1 cellular context compared by ENCODE assay signal in the genomic region with DNA sequence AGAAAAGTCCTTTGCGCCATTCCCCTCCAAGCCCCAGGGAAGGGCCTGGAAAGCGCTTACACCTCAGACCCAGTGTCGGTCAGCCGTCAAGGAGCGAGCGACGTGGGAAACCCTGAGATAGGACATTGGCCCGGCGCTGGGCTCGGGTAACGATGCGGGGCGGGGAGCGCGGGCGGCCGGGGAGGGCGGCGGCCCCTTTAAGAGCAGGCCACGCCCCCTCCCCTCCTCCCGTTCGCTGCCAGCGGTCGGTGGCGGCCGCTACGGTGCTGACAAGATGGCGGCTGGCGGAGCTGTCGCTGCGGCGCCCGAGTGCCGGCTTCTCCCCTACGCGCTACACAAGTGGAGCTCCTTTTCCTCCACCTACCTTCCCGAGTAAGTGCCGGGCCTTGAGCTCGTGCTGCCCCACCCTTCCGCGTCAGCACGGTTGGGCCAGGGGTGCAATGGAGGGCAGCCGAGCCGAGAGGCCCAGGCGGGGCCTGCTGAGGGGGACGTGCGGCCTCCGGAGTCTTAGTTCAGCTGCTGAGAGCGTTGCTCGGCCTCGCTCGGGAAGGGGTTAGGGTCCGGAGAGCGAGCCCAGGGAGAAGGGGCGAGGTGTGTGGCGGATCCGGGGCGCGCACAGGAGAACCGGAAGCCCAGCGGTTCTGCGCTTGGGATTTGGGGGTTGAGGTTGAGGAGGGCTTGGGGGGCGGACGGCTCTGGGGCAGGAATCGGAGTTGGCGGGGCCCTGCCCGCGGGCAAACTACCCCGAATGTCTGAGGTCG.
TF ChIP-seq lines count a peak whose summit lies in the region.

MKLN1 (plus strand) TSS at position 251 of the 761 bp plus-strand sequence; CDS start at position 275, 24 bp downstream.

TF ChIP-seq in Ishikawa, 13 proteins besides CTCF, POLR2A, EP300 and RAD21 (continued from another document):
- TF ChIP-seq, protein P1, sequence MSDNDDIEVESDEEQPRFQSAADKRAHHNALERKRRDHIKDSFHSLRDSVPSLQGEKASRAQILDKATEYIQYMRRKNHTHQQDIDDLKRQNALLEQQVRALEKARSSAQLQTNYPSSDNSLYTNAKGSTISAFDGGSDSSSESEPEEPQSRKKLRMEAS (IDR thresholded peaks at IDR 0.05): peak; percentile 61
- TF ChIP-seq USF1 (IDR thresholded peaks at IDR 0.05) (0 out of 2 replicates have a peak, but pooled peaks have one; percentile 26), TEAD4 (IDR thresholded peaks at IDR 0.05) (peak; percentile 32; the same call in 1 of the 2 replicates), TCF12 (IDR thresholded peaks at IDR 0.05; ENCODE audit: low read depth) (peak; percentile 70; the same call in 1 of the 2 replicates), CEBPB (IDR thresholded peaks at IDR 0.05) (no peak), CREB1 (IDR thresholded peaks at IDR 0.05; ENCODE audit: low read depth) (no peak)
